In genomic region chr6:44481056-44481455, GRCh38 we compare ENCODE assay signal across 18 cellular contexts.
"Had no signal": no experiment of that assay in that cellular context is flagged by ENCODE, and none has a peak within 500 bp of the region (broad histone marks: within the 10 kb centered on the region; RNA-seq: fewer than 3 reads in every experiment).

No MANE protein-coding gene starts in this region.

- H3K27me3 ChIP-seq: right atrium auricular region, thyroid gland had no signal

- H3K27ac ChIP-seq: esophagus squamous epithelium, neutrophil, right atrium auricular region, sigmoid colon, skin epidermis, stomach, thyroid gland had no signal

- H3K9me3 ChIP-seq: esophagus squamous epithelium, mucosa of descending colon, neutrophil, right atrium auricular region, sigmoid colon, stomach, thyroid gland had no signal

- H3K9me3 Mint-ChIP-seq: dendritic cell treated with granulocyte-macrophage colony-stimulating factor and Interleukin-4, amounts not matched to agents 40 ng/mL and 50 ng/mL, for 4 days; effector memory CD8-positive, alpha-beta T cell; naive thymus-derived CD8-positive, alpha-beta T cell; type B pancreatic cell had no signal

- H3K27ac Mint-ChIP-seq: dendritic cell treated with granulocyte-macrophage colony-stimulating factor and Interleukin-4, amounts not matched to agents 40 ng/mL and 50 ng/mL, for 4 days; effector memory CD8-positive, alpha-beta T cell; naive thymus-derived CD8-positive, alpha-beta T cell; type B pancreatic cell had no signal

- H3K4me3 ChIP-seq: esophagus squamous epithelium, mucosa of descending colon, right atrium auricular region, sigmoid colon, skin epidermis, stomach, thyroid gland had no signal

- DNase-seq: effector memory CD8-positive, alpha-beta T cell; esophagus squamous epithelium; foreskin fibroblast; left colon; mammary epithelial cell; mucosa of descending colon; naive thymus-derived CD8-positive, alpha-beta T cell; posterior cingulate gyrus; sigmoid colon; stimulated activated CD4-positive, alpha-beta T cell treated with anti-CD3 and anti-CD28 coated beads, Interleukin-12 subunit alpha, Interleukin-12 subunit beta, amount 100 ng/mL, for 4 hours; stimulated activated naive CD4-positive, alpha-beta T cell; stomach; thyroid gland had no signal

- H3K36me3 ChIP-seq: esophagus squamous epithelium, neutrophil, right atrium auricular region, sigmoid colon, stomach, thyroid gland had no signal

- H3K4me3 Mint-ChIP-seq: dendritic cell treated with granulocyte-macrophage colony-stimulating factor and Interleukin-4, amounts not matched to agents 40 ng/mL and 50 ng/mL, for 4 days; effector memory CD8-positive, alpha-beta T cell; naive thymus-derived CD8-positive, alpha-beta T cell; type B pancreatic cell had no signal

- H3K4me1 Mint-ChIP-seq: naive thymus-derived CD8-positive, alpha-beta T cell had no signal

- ATAC-seq: effector memory CD8-positive, alpha-beta T cell; left colon; mucosa of descending colon; naive thymus-derived CD8-positive, alpha-beta T cell had no signal

- H3K36me3 Mint-ChIP-seq: naive thymus-derived CD8-positive, alpha-beta T cell; type B pancreatic cell had no signal
